23 cellular contexts compared by ENCODE assay signal in genomic region chrX:131216828-131217227, GRCh38.
DNase-seq lines count a peak whose midpoint lies in the region; ATAC-seq and TF ChIP-seq lines count a peak whose summit lies in the region.
"Had no signal": no experiment of that assay in that cellular context is flagged by ENCODE, and none has a peak within 500 bp of the region (broad histone marks: within the 10 kb centered on the region; RNA-seq: fewer than 3 reads in every experiment).

No MANE protein-coding gene starts in this region.

- no peaks in the 10 kb centered on the region for H3K4me1 ChIP-seq in heart left ventricle
- H3K4me1 ChIP-seq: vagina had no signal

- H3K4me3 ChIP-seq in heart left ventricle, result no peak overlapping the region
- H3K4me3 ChIP-seq: vagina had no signal

- ATAC-seq in GM18519 (IDR thresholded peaks at IDR 0.05; ENCODE audit: low FRiP score, unreplicated experiment) (peak; percentile 79), GM19463 (IDR thresholded peaks at IDR 0.05; ENCODE audit: unreplicated experiment) (peak; percentile 88), HG02852 (IDR thresholded peaks at IDR 0.05; ENCODE audit: unreplicated experiment) (peak; percentile 65), HG03432 (IDR thresholded peaks at IDR 0.05; ENCODE audit: unreplicated experiment) (peak; percentile 69), heart left ventricle (no peak)

- intact Hi-C loops in heart left ventricle (cut with DNase I), result no loop called here

- no peaks in the 10 kb centered on the region for H3K27me3 Mint-ChIP-seq in activated naive CD4-positive, alpha-beta T cell treated with anti-CD3 and anti-CD28 coated beads, Interleukin-2, amount 10 ng/mL, durations not matched to agents 7 days and 5 days

- no peak for TF ChIP-seq POLR2A in heart left ventricle (IDR thresholded peaks at IDR 0.05)

- CTCF ChIA-PET in activated naive CD4-positive, alpha-beta T cell treated with anti-CD3 and anti-CD28 coated beads, Interleukin-2, amount 10 ng/mL, durations not matched to agents 7 days and 5 days (lab: Charles Lee), result no interaction called here

- TF ChIP-seq CTCF in heart left ventricle (IDR thresholded peaks at IDR 0.05), result no peak

- no peaks in the 10 kb centered on the region for H3K4me1 Mint-ChIP-seq in activated naive CD4-positive, alpha-beta T cell treated with anti-CD3 and anti-CD28 coated beads, Interleukin-2, amount 10 ng/mL, durations not matched to agents 7 days and 5 days
- H3K4me1 Mint-ChIP-seq: CD14-positive monocyte had no signal

- 53 to 80% (median 69%) methylated on average over 3 of the region's 3 CpGs for WGBS in heart left ventricle, 4 donors

- H3K27ac ChIP-seq in caudate nucleus (ENCODE audit: low read depth, low read length), result no peak overlapping the region
- no peak overlapping the region for H3K27ac ChIP-seq in heart left ventricle
- H3K27ac ChIP-seq: epithelial cell of prostate, vagina had no signal

- no peak overlapping the region for H3K4me3 Mint-ChIP-seq in activated naive CD4-positive, alpha-beta T cell treated with anti-CD3 and anti-CD28 coated beads, Interleukin-2, amount 10 ng/mL, durations not matched to agents 7 days and 5 days
- H3K4me3 Mint-ChIP-seq: CD14-positive monocyte had no signal

- H3K9me3 Mint-ChIP-seq in activated naive CD4-positive, alpha-beta T cell treated with anti-CD3 and anti-CD28 coated beads, Interleukin-2, amount 10 ng/mL, durations not matched to agents 7 days and 5 days, result no peaks in the 10 kb centered on the region

- H3K36me3 ChIP-seq in heart left ventricle, result no peaks in the 10 kb centered on the region
- H3K36me3 ChIP-seq: vagina had no signal

- H3K36me3 Mint-ChIP-seq in activated naive CD4-positive, alpha-beta T cell treated with anti-CD3 and anti-CD28 coated beads, Interleukin-2, amount 10 ng/mL, durations not matched to agents 7 days and 5 days, result no peaks in the 10 kb centered on the region
- H3K36me3 Mint-ChIP-seq: CD14-positive monocyte had no signal

- no peak overlapping the region for H3K27ac Mint-ChIP-seq in activated naive CD4-positive, alpha-beta T cell treated with anti-CD3 and anti-CD28 coated beads, Interleukin-2, amount 10 ng/mL, durations not matched to agents 7 days and 5 days
- H3K27ac Mint-ChIP-seq: CD14-positive monocyte had no signal

- H3K9me3 ChIP-seq in heart left ventricle, result no peaks in the 10 kb centered on the region
- H3K9me3 ChIP-seq: vagina had no signal

- DNase-seq in caudate nucleus (lab: John Stamatoyannopoulos, UW), result no peak
- DNase-seq in activated naive CD4-positive, alpha-beta T cell treated with anti-CD3 and anti-CD28 coated beads, Interleukin-2, amount 10 ng/mL, durations not matched to agents 7 days and 5 days, result no peak
- DNase-seq in NCI-H2227 (lab: John Stamatoyannopoulos, UW; ENCODE audit: unreplicated experiment), result no peak
- DNase-seq in heart left ventricle, result no peak
- DNase-seq: ACHN; activated CD4-positive, alpha-beta T cell treated with anti-CD3 and anti-CD28 coated beads for 48 hours; activated gamma-delta T cell; DMS 273 treated with DMSO at 0.1 percent for 48 hours; foreskin fibroblast; GDM1; hypothalamus; islet precursor cell; NCI-H1417; nucleus accumbens; SHP77; stimulated activated CD4-positive, alpha-beta T cell treated with anti-CD3 and anti-CD28 coated beads, Interleukin-12 subunit alpha, Interleukin-12 subunit beta, amount 100 ng/mL, for 4 hours had no signal

- H3K27me3 ChIP-seq in heart left ventricle, result peaks cover 0 to 26% (median 0%) of the 10 kb centered on the region in 9 donors
- H3K27me3 ChIP-seq: vagina had no signal

Comparison
In these comparisons a context has a peak if more than half of its experiments do, and no peak if none do; other contexts are left out.
1. ATAC-seq: peak in GM18519 (single experiment), GM19463 (single experiment), HG02852 (single experiment) and HG03432 (single experiment); none in heart left ventricle (0 of 4).